Comparison of ENCODE assay signal across 22 cellular contexts in the genomic region with DNA sequence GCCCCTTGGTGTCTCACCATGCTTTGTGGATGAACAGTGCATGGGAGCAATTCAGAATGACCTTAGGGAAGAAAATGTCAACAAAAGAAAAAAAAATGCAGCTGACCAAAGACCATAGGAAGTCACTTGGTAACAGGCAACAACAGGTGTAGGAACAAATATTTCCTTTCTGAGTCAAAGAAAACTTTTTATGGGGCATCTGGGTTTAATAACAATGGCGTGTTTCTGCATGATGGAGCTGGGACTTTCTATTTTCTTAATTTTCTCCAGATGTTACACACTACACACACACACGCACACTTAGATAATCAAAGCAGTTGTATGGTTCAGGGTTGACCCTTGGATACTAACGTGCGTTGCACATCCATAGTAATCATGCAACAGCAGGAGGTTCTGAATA. TPM values are rescaled to one million over a fixed set of nuclear protein-coding genes. Genes with fewer than 3 reads are reported as not detected.
A peak's percentile ranks its signal among the peaks of the same experiment; 100 is the strongest.
DNase-seq lines count a peak whose midpoint lies in the region; ATAC-seq, FAIRE-seq and TF ChIP-seq lines count a peak whose summit lies in the region.
"Had no signal": no experiment of that assay in that cellular context is flagged by ENCODE, and none has a peak within 500 bp of the region (broad histone marks: within the 10 kb centered on the region; RNA-seq: fewer than 3 reads in every experiment).

No MANE protein-coding gene starts in this region.

- H4K20me1 ChIP-seq in HepG2 (ENCODE audit: insufficient read depth, low read length) (no peaks in the 10 kb centered on the region), H9 (ENCODE audit: control insufficient read depth, insufficient read depth, insufficient read length) (no peaks in the 10 kb centered on the region)
- H4K20me1 ChIP-seq: BLaER1 treated with 17β-estradiol and CSF1 and Interleukin-3, amounts not matched to agents 10 nM and 100 nM had no signal

- H3K4me3 ChIP-seq in HepG2 (replicated peaks in 1 of 3; ENCODE audit: insufficient read depth in 1 of 3, low read depth in 2 of 3, low read length in 3 of 3) = no peak overlapping the region
- H3K4me3 ChIP-seq in right lobe of liver = no peak overlapping the region
- H3K4me3 ChIP-seq: BLaER1 treated with 17β-estradiol and CSF1 and Interleukin-3, amounts not matched to agents 10 nM and 100 nM; K562; SJSA1 had no signal

- H3K4me1 ChIP-seq in HepG2 (ENCODE audit: insufficient read depth, low read length) = 0 out of 2 replicates have a peak, but pooled peaks cover 9% of the 10 kb centered on the region
- no peaks in the 10 kb centered on the region for H3K4me1 ChIP-seq in right lobe of liver
- peaks cover 5% of the 10 kb centered on the region; the same call in 1 of the 2 replicates for H3K4me1 ChIP-seq in H9 (ENCODE audit: insufficient read depth, low read length)

- H3K36me3 ChIP-seq in HepG2 (replicated peaks in 1 of 2; ENCODE audit: control insufficient read depth in 1 of 2, insufficient read depth in 2 of 2, low read length in 2 of 2) (no peaks in the 10 kb centered on the region), right lobe of liver (no peaks in the 10 kb centered on the region)
- H3K36me3 ChIP-seq: BLaER1 treated with 17β-estradiol and CSF1 and Interleukin-3, amounts not matched to agents 10 nM and 100 nM; SJSA1 had no signal

- H4K91ac ChIP-seq in H9 (ENCODE audit: insufficient read length, low read depth, low read length) = no peak overlapping the region

- 19% methylated on average over 4 of the region's 4 CpGs for WGBS in HepG2 (ENCODE audit: low lambda C conversion rate)
- 53% methylated on average over 4 of the region's 4 CpGs for WGBS in right lobe of liver (ENCODE audit: insufficient coverage, low coverage, low lambda C conversion rate, missing lambda C conversion rate)
- no CpG with 5 or more reads among the region's 4 CpGs for WGBS in H9 (ENCODE audit: extremely low coverage, insufficient read length, low lambda C conversion rate)

- no peak overlapping the region for H4K8ac ChIP-seq in H9 (replicated peaks; ENCODE audit: insufficient read length, low read depth, low read length)

- H3K36me3 Mint-ChIP-seq in H9 (ENCODE audit: insufficient read depth in 1 of 3, low read depth in 3 of 3) (no peaks in the 10 kb centered on the region), type B pancreatic cell (peaks cover 5% of the 10 kb centered on the region)
- H3K36me3 Mint-ChIP-seq: CD4-positive, alpha-beta memory T cell had no signal

- no peak for FAIRE-seq in HepG2 (lab: Jason Lieb, UNC)
- FAIRE-seq: H54, K562 had no signal

- H3K23me2 ChIP-seq in H9 (ENCODE audit: insufficient read length, low read depth, low read length, poor library complexity, severe bottlenecking) = no peaks in the 10 kb centered on the region

- no peaks in the 10 kb centered on the region for H3K9me3 ChIP-seq in HepG2 (ENCODE audit: low read length)
- no peaks in the 10 kb centered on the region for H3K9me3 ChIP-seq in right lobe of liver
- no peaks in the 10 kb centered on the region for H3K9me3 ChIP-seq in H9 (ENCODE audit: control insufficient read depth, low read depth, low read length)
- H3K9me3 ChIP-seq: BLaER1 treated with 17β-estradiol and CSF1 and Interleukin-3, amounts not matched to agents 10 nM and 100 nM; SJSA1 had no signal

- H3K27ac ChIP-seq in HepG2 (ENCODE audit: extremely low read length, insufficient read depth, low read length) (no peak overlapping the region), right lobe of liver (no peak overlapping the region), H9 (ENCODE audit: insufficient read length, low read depth, low read length) (no peak overlapping the region)
- H3K27ac ChIP-seq: BLaER1 treated with 17β-estradiol and CSF1 and Interleukin-3, amounts not matched to agents 10 nM and 100 nM; SJSA1 had no signal

- H3K18ac ChIP-seq in H9 (ENCODE audit: insufficient read length, low read depth, low read length) = no peak overlapping the region

- peaks cover 8 to 9% of the 10 kb centered on the region in 2 experiments for H3K4me1 Mint-ChIP-seq in H9
- H3K4me1 Mint-ChIP-seq in type B pancreatic cell (ENCODE audit: unreplicated experiment) = peaks cover 7% of the 10 kb centered on the region
- H3K4me1 Mint-ChIP-seq: CD4-positive, alpha-beta memory T cell had no signal

- H2BK12ac ChIP-seq in H9 (ENCODE audit: insufficient read length, low read depth, low read length) = no peak overlapping the region

- H3K14ac ChIP-seq in H9 (ENCODE audit: insufficient read depth, low read length) = no peak overlapping the region

- H3K4ac ChIP-seq in H9 (ENCODE audit: low read depth, low read length) = no peak overlapping the region

- H2BK120ac ChIP-seq in H9 (ENCODE audit: low read depth, low read length, poor library complexity, severe bottlenecking) = no peak overlapping the region

- H2BK5ac ChIP-seq in H9 (ENCODE audit: insufficient read length, low read length) = no peak overlapping the region

- no peaks in the 10 kb centered on the region; the same call in 1 of the 2 replicates for H3K27me3 Mint-ChIP-seq in H9 (ENCODE audit: low read depth)
- H3K27me3 Mint-ChIP-seq in type B pancreatic cell = peaks cover 38% of the 10 kb centered on the region
- H3K27me3 Mint-ChIP-seq: CD4-positive, alpha-beta memory T cell had no signal

- TF ChIP-seq EP300 in HepG2 (IDR thresholded peaks at IDR 0.05; ENCODE audit: low read depth in 2 of 2, low read length in 2 of 2) (no peak), HepG2 (CRISPR knock-in tag; IDR thresholded peaks at IDR 0.05; ENCODE audit: borderline replicate concordance) (no peak)

- no peak overlapping the region for H3T11ph ChIP-seq in H9 (ENCODE audit: low read length)

- H3K79me2 ChIP-seq in HepG2 (ENCODE audit: insufficient read depth, low read length) (no peaks in the 10 kb centered on the region), H9 (ENCODE audit: insufficient read depth, low read length) (no peaks in the 10 kb centered on the region)

- TF ChIP-seq POLR2A in HepG2 (IDR thresholded peaks at IDR 0.05; ENCODE audit: insufficient read depth in 1 of 2, low read depth in 2 of 2, low read length in 2 of 2) (no peak), right lobe of liver (IDR thresholded peaks at IDR 0.05) (no peak)

- H2BK15ac ChIP-seq in H9 (ENCODE audit: low read depth, low read length) = no peak overlapping the region

- DNase-seq in HepG2 (ENCODE audit: low spot score) (no peak), right lobe of liver (no peak), H9 (no peak), epidermal melanocyte (ENCODE audit: insufficient read length, low spot score) (peak; percentile 32), type B pancreatic cell (ENCODE audit: extremely low spot score, unreplicated experiment) (no peak), OCI-M2 (lab: John Stamatoyannopoulos, UW; ENCODE audit: unreplicated experiment) (no peak)
- DNase-seq in activated T-cell treated with anti-CD3 and anti-CD28 coated beads, Interleukin-2, amount 50 U/mL, for 1 hour = no peak
- DNase-seq: CD4-positive, alpha-beta memory T cell; GDM1; HFFc6; NCI-H1092; NCI-H1436; NCI-H2029 treated with DMSO at 0.1 percent for 48 hours; NCI-H226; NCI-H510A treated with DMSO at 0.1 percent for 48 hours; NCI-H748 treated with DMSO at 0.1 percent for 48 hours had no signal

- H2BK20ac ChIP-seq in H9 (ENCODE audit: low read depth, low read length, poor library complexity, severe bottlenecking) = no peak overlapping the region

- H3K27me3 ChIP-seq in HepG2 (ENCODE audit: control insufficient read depth in 1 of 2, insufficient read depth in 2 of 2, low read length in 2 of 2) = 0 out of 5 replicates have a peak, but pooled peaks cover 0 to 1% of the 10 kb centered on the region in 2 experiments
- H3K27me3 ChIP-seq in right lobe of liver = no peaks in the 10 kb centered on the region
- no peaks in the 10 kb centered on the region for H3K27me3 ChIP-seq in H9 (ENCODE audit: insufficient read depth, low read length)
- H3K27me3 ChIP-seq: BLaER1 treated with 17β-estradiol and CSF1 and Interleukin-3, amounts not matched to agents 10 nM and 100 nM; SJSA1 had no signal

- H3K79me1 ChIP-seq in H9 (ENCODE audit: insufficient read depth, low read depth, low read length, poor library complexity, severe bottlenecking) = no peaks in the 10 kb centered on the region

- in situ Hi-C loops in HepG2 (cut with HindIII; ENCODE audit: extremely low pct_ligation_motif_present, low pct_unique_long_range_greater_than_20kb) = no loop called here

- no peak overlapping the region for H2AK5ac ChIP-seq in H9 (ENCODE audit: insufficient read length, low read length)

- POLR2A ChIA-PET in HepG2 (lab: Yijun Ruan, JAX) = no interaction called here

- H3K56ac ChIP-seq in H9 (ENCODE audit: insufficient read length, low read depth, low read length) = no peak overlapping the region

- H3K9me3 Mint-ChIP-seq in H9 (no peaks in the 10 kb centered on the region), type B pancreatic cell (no peaks in the 10 kb centered on the region)
- H3K9me3 Mint-ChIP-seq: HFFc6 had no signal

- H2AFZ ChIP-seq in HepG2 (ENCODE audit: low read length) (no peak overlapping the region), H9 (ENCODE audit: low read length) (no peak overlapping the region)

- ATAC-seq in HepG2 = no peak
- ATAC-seq in right lobe of liver = no peak
- ATAC-seq: K562, Panc1 had no signal

- H3K4me3 Mint-ChIP-seq in H9 = no peak overlapping the region
- no peak overlapping the region for H3K4me3 Mint-ChIP-seq in type B pancreatic cell
- H3K4me3 Mint-ChIP-seq: CD4-positive, alpha-beta memory T cell; HFFc6 had no signal

- no TSS peak for BruUV-seq in HepG2 (replicated peaks; lab: Mats Ljungman, UMichigan)

- CTCF ChIA-PET in HepG2 (lab: Yijun Ruan, JAX; ENCODE audit: low intra/inter-chr PET ratio, low total read pairs) = no interaction called here

- intact Hi-C loops in HepG2 (cut with micrococcal nuclease; ENCODE audit: unreplicated experiment) = no loop called here
- intact Hi-C loops in right lobe of liver (cut with DNase I) = no loop called here

- H3K23ac ChIP-seq in H9 (ENCODE audit: insufficient read length, low read depth, low read length) = no peak overlapping the region

- H3K9ac ChIP-seq in HepG2 (ENCODE audit: insufficient read depth, low read depth, low read length) (no peak overlapping the region), H9 (ENCODE audit: extremely low read depth, insufficient read length, low read length) (no peak overlapping the region)
- H3K9ac ChIP-seq: BLaER1 treated with 17β-estradiol and CSF1 and Interleukin-3, amounts not matched to agents 10 nM and 100 nM had no signal

- no peak for TF ChIP-seq CTCF in HepG2 (CRISPR knock-in tag; IDR thresholded peaks at IDR 0.05)
- TF ChIP-seq CTCF in right lobe of liver (IDR thresholded peaks at IDR 0.05) = no peak
- no peak for TF ChIP-seq CTCF in H9 (conservative IDR thresholded peaks at IDR 0.05)
- no peak for TF ChIP-seq CTCF in type B pancreatic cell (conservative IDR thresholded peaks at IDR 0.05)

- no peak overlapping the region for H3K27ac Mint-ChIP-seq in H9
- no peak overlapping the region for H3K27ac Mint-ChIP-seq in type B pancreatic cell
- H3K27ac Mint-ChIP-seq: CD4-positive, alpha-beta memory T cell; HFFc6 had no signal

- no peak overlapping the region for H4K5ac ChIP-seq in H9 (ENCODE audit: insufficient read length, low read depth, low read length)

- TF ChIP-seq RAD21 in HepG2 (CRISPR knock-in tag; IDR thresholded peaks at IDR 0.05) = no peak

- H3K4me2 ChIP-seq in HepG2 (ENCODE audit: low read depth, low read length) = no peak overlapping the region
- peak overlapping the region; percentile 3 for H3K4me2 ChIP-seq in H9 (ENCODE audit: insufficient read depth, insufficient read length, low read length)
- H3K4me2 ChIP-seq: BLaER1 treated with 17β-estradiol and CSF1 and Interleukin-3, amounts not matched to agents 10 nM and 100 nM had no signal

RNA-seq across cellular contexts. Expression of a gene that starts 47.9 kb away (rescaled TPM):
- total RNA-seq in HepG2 (2016; rRNA removed; fragmentation: Illumina TruSeq; extraction: Trizol) (not detected in 2 replicates), right lobe of liver (1 to 10 TPM; 1.1 to 4.0 (median 2.6) TPM), H9 (2021) (0.48 TPM in 2 replicates), type B pancreatic cell (ENCODE audit: low replicate concordance) (13.0 and 16.7 TPM in 2 replicates)
- not detected in 2 replicates for total RNA-seq in HepG2 (2016; cell fraction: cytosol; rRNA removed; fragmentation: Illumina TruSeq; extraction: Trizol; ENCODE audit: low read depth)
- total RNA-seq in HepG2 (2016; cell fraction: insoluble cytoplasmic fraction; rRNA removed; fragmentation: Illumina TruSeq; extraction: Trizol) = not detected in 2 replicates
- not detected in 2 replicates for total RNA-seq in HepG2 (2016; cell fraction: membrane; rRNA removed; fragmentation: Illumina TruSeq; extraction: Trizol)
- total RNA-seq in HepG2 (2016; cell fraction: nucleus; rRNA removed; fragmentation: Illumina TruSeq; extraction: Trizol) = not detected in 2 replicates
- polyA plus RNA-seq in HepG2 (2011; rRNA removed) = not detected in 2 replicates
- not detected in 2 replicates for polyA plus RNA-seq in HepG2 (2011; cell fraction: cytosol; rRNA removed)
- polyA plus RNA-seq in HepG2 (2011; cell fraction: nucleus; rRNA removed) = not detected in 2 replicates
- not detected in 2 replicates for polyA plus RNA-seq in HepG2 (2012)
- not detected in 2 replicates for polyA plus RNA-seq in HepG2 (2016; cell fraction: cytosol; fragmentation: Illumina TruSeq; extraction: Trizol; ENCODE audit: low read depth)
- not detected in 2 replicates for polyA plus RNA-seq in HepG2 (2016; cell fraction: insoluble cytoplasmic fraction; fragmentation: Illumina TruSeq; extraction: Trizol; ENCODE audit: low read depth)
- polyA plus RNA-seq in HepG2 (2016; cell fraction: membrane; fragmentation: Illumina TruSeq; extraction: Trizol; ENCODE audit: low read depth) = not detected in 2 replicates
- polyA plus RNA-seq in HepG2 (2016; cell fraction: nucleus; fragmentation: Illumina TruSeq; extraction: Trizol; ENCODE audit: insufficient read depth, low read depth) = not detected in 2 replicates
- polyA minus RNA-seq in HepG2 (2011; rRNA and poly(A)+ RNA removed; ENCODE audit: low replicate concordance) = not detected in 2 replicates
- not detected in 2 replicates for polyA minus RNA-seq in HepG2 (2011; cell fraction: cytosol; rRNA and poly(A)+ RNA removed)
- polyA minus RNA-seq in HepG2 (2011; cell fraction: nucleus; rRNA and poly(A)+ RNA removed) = not detected in 2 replicates
- total RNA-seq: CD4-positive, alpha-beta memory T cell; K562; T-helper 1 cell treated with Interleukin-12 subunit alpha and Interleukin-12 subunit beta and Interleukin-4 antibody, amounts not matched to agents 30 ng/mL and 1 ng/mL, for 36 hours had no signal
- polyA plus RNA-seq: CD4-positive, alpha-beta memory T cell; K562 had no signal
